Comparison of ENCODE assay signal across 22 cellular contexts in the genomic region with DNA sequence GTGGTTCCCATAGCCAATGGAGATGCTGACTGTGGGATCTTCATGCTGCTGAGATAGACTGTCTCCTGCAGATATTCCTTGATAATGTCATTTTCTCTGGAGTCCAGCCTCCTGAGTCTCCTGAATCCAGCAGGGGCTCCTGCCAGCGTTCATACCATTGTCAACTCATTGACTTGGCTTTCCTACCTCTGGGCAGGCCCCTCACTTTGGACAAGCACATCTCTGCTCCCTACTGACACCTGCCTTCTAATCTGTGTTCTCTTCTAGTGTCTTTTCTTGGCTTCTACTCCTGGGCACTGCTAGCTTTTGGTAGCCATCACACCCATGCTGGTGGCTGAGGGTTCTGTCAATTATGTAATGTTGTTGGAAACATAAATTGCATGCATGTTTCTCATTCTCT.
"Had no signal": no experiment of that assay in that cellular context is flagged by ENCODE, and none has a peak within 500 bp of the region (broad histone marks: within the 10 kb centered on the region; RNA-seq: fewer than 3 reads in every experiment).

No MANE protein-coding gene starts in this region.

- H3K36me3 Mint-ChIP-seq: memory B cell; mesothelial cell of epicardium; naive thymus-derived CD4-positive, alpha-beta T cell; neural progenitor cell; stimulated activated effector memory CD8-positive, alpha-beta T cell treated with anti-CD3 and anti-CD28 coated beads, Interleukin-12 subunit alpha, Interleukin-12 subunit beta, amount 100 ng/mL, for 72 hours; type B pancreatic cell had no signal

- H3K27me3 ChIP-seq: neural progenitor cell, stomach, thyroid gland had no signal

- H3K27ac ChIP-seq: coronary artery, neural progenitor cell, parathyroid adenoma, stomach, thyroid gland had no signal

- H3K27me3 Mint-ChIP-seq: memory B cell, progenitor cell of endocrine pancreas had no signal

- H3K9me3 Mint-ChIP-seq: mesothelial cell of epicardium, nephron, neural progenitor cell, type B pancreatic cell had no signal

- H3K4me3 ChIP-seq: coronary artery, lung, mucosa of descending colon, neural progenitor cell, stomach, thyroid gland had no signal

- DNase-seq: dermis blood vessel endothelial cell; effector memory CD4-positive, alpha-beta T cell; erythroblast; hypothalamus; mucosa of descending colon; naive thymus-derived CD4-positive, alpha-beta T cell; stimulated activated CD4-positive, alpha-beta T cell treated with anti-CD3 and anti-CD28 coated beads, Interleukin-2, amount 100 ng/mL, for 24 hours; stimulated activated CD4-positive, alpha-beta T cell treated with anti-CD3 and anti-CD28 coated beads, Interleukin-4, amount 100 ng/mL, for 24 hours; stimulated activated naive CD4-positive, alpha-beta T cell treated with Interleukin-2 at 50 U/mL for 16 hours; stomach; thyroid gland had no signal

- H3K4me1 Mint-ChIP-seq: memory B cell; nephron; neural progenitor cell; stimulated activated effector memory CD8-positive, alpha-beta T cell treated with anti-CD3 and anti-CD28 coated beads, Interleukin-12 subunit alpha, Interleukin-12 subunit beta, amount 100 ng/mL, for 72 hours had no signal

- H2AFZ ChIP-seq: neural progenitor cell, parathyroid adenoma had no signal

- H3K27ac Mint-ChIP-seq: memory B cell; mesothelial cell of epicardium; naive thymus-derived CD4-positive, alpha-beta T cell; nephron; neural progenitor cell; progenitor cell of endocrine pancreas; stimulated activated effector memory CD8-positive, alpha-beta T cell treated with anti-CD3 and anti-CD28 coated beads, Interleukin-12 subunit alpha, Interleukin-12 subunit beta, amount 100 ng/mL, for 72 hours; type B pancreatic cell had no signal

- H3K9ac ChIP-seq: neural progenitor cell, parathyroid adenoma had no signal

- H3K4me3 Mint-ChIP-seq: memory B cell; mesothelial cell of epicardium; naive thymus-derived CD4-positive, alpha-beta T cell; nephron; neural progenitor cell; stimulated activated effector memory CD8-positive, alpha-beta T cell treated with anti-CD3 and anti-CD28 coated beads, Interleukin-12 subunit alpha, Interleukin-12 subunit beta, amount 100 ng/mL, for 72 hours; type B pancreatic cell had no signal

- ATAC-seq: mucosa of descending colon; naive thymus-derived CD4-positive, alpha-beta T cell; sciatic nerve; stimulated activated effector memory CD8-positive, alpha-beta T cell treated with anti-CD3 and anti-CD28 coated beads, Interleukin-12 subunit alpha, Interleukin-12 subunit beta, amount 100 ng/mL, for 72 hours had no signal

- H3K36me3 ChIP-seq: neural progenitor cell, stomach, thyroid gland had no signal

- H3K4me2 ChIP-seq: neural progenitor cell had no signal

- H3K4me1 ChIP-seq: neural progenitor cell, parathyroid adenoma, stomach, thyroid gland had no signal

- H3K79me2 ChIP-seq: parathyroid adenoma had no signal

- H3K9me3 ChIP-seq: mucosa of descending colon, stomach, thyroid gland had no signal
